ENCODE assay signal across 9 cellular contexts in the genomic region with DNA sequence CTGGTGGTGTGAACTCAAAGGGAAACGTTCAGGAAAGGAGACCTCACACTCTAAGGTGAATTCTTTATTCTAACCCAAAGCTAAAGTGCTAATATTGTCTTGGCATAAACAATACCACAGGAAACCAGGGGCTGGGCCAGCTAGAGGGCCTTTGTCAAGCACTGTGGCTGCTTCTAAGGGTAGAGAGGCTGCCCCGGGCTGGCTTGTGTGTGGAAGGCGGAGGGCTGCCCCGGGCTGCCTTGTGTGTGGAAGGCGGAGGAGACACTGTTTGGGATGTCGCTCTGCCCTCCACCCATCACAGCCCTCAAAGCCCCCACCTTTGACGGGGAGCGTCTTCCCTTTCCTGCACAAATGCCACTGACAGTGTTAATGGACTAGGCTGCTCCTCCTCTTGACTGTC.
A peak's percentile ranks its signal among the peaks of the same experiment; 100 is the strongest.
DNase-seq lines count a peak whose midpoint lies in the region; ATAC-seq and TF ChIP-seq lines count a peak whose summit lies in the region.
"Had no signal": no experiment of that assay in that cellular context is flagged by ENCODE, and none has a peak within 500 bp of the region (broad histone marks: within the 10 kb centered on the region; RNA-seq: fewer than 3 reads in every experiment).

No MANE protein-coding gene starts in this region.

- H3K9me3 ChIP-seq in uterus = no peaks in the 10 kb centered on the region

- H3K27ac ChIP-seq in mesendoderm (ENCODE audit: low read depth, low read length) (no peak overlapping the region), uterus (peak overlapping the region; percentile 31 to 38)

- no peak overlapping the region for H4K5ac ChIP-seq in mesendoderm (ENCODE audit: low read length)

- no peaks in the 10 kb centered on the region for H3K27me3 Mint-ChIP-seq in activated naive CD4-positive, alpha-beta T cell treated with anti-CD3 and anti-CD28 coated beads, Interleukin-2, amount 10 ng/mL, durations not matched to agents 7 days and 5 days
- H3K27me3 Mint-ChIP-seq in activated naive CD4-positive, alpha-beta T cell treated with anti-CD3 and anti-CD28 coated beads for 36 hours (ENCODE audit: low read depth) = no peaks in the 10 kb centered on the region
- H3K27me3 Mint-ChIP-seq in activated naive CD8-positive, alpha-beta T cell treated with anti-CD3 and anti-CD28 coated beads, Interleukin-2, amount 50 U/mL, for 24 hours = no peaks in the 10 kb centered on the region
- H3K27me3 Mint-ChIP-seq in CD14-positive monocyte (ENCODE audit: low read depth in 3 of 3) = peaks cover 0 to 3% (median 2%) of the 10 kb centered on the region in 3 donors

- peaks cover 25% of the 10 kb centered on the region for H3K4me1 Mint-ChIP-seq in activated naive CD4-positive, alpha-beta T cell treated with anti-CD3 and anti-CD28 coated beads, Interleukin-2, amount 10 ng/mL, durations not matched to agents 7 days and 5 days
- peaks cover 24% of the 10 kb centered on the region for H3K4me1 Mint-ChIP-seq in activated naive CD4-positive, alpha-beta T cell treated with anti-CD3 and anti-CD28 coated beads for 36 hours (ENCODE audit: low read depth)
- H3K4me1 Mint-ChIP-seq in activated naive CD8-positive, alpha-beta T cell treated with anti-CD3 and anti-CD28 coated beads, Interleukin-2, amount 50 U/mL, for 24 hours = peaks cover 20% of the 10 kb centered on the region
- H3K4me1 Mint-ChIP-seq in CD14-positive monocyte = peaks cover 37% of the 10 kb centered on the region

- CTCF ChIA-PET in activated naive CD4-positive, alpha-beta T cell treated with anti-CD3 and anti-CD28 coated beads, Interleukin-2, amount 10 ng/mL, durations not matched to agents 7 days and 5 days (lab: Charles Lee) = interaction anchor here (1.0 to 1.2 kb wide), 2 partner anchors 9 to 13 kb away, joined by 4 to 8 read pairs; no protein-coding TSS in a partner anchor
- CTCF ChIA-PET in activated naive CD4-positive, alpha-beta T cell treated with anti-CD3 and anti-CD28 coated beads for 36 hours (lab: Charles Lee) = interaction anchor here (0.5 kb wide), 1 partner anchor 30 kb away, joined by 5 read pairs; no protein-coding TSS in a partner anchor

- peak; percentile 57 for ATAC-seq in activated naive CD8-positive, alpha-beta T cell treated with anti-CD3 and anti-CD28 coated beads, Interleukin-2, amount 50 U/mL, for 24 hours
- no peak for ATAC-seq in HG03469 (IDR thresholded peaks at IDR 0.05; ENCODE audit: unreplicated experiment)

- H4K8ac ChIP-seq in mesendoderm (ENCODE audit: low read depth, low read length) = no peak overlapping the region

- no peaks in the 10 kb centered on the region for H3K79me2 ChIP-seq in mesendoderm (ENCODE audit: control insufficient read depth, insufficient read depth, low read length)

- H3K4me1 ChIP-seq in mesendoderm (ENCODE audit: control insufficient read depth, low read depth, low read length) (no peaks in the 10 kb centered on the region), uterus (peaks cover 0 to 6% of the 10 kb centered on the region in 2 donors)

- H3K4ac ChIP-seq in mesendoderm (ENCODE audit: low read depth, low read length) = no peak overlapping the region

- no peaks in the 10 kb centered on the region for H3K9me3 Mint-ChIP-seq in activated naive CD4-positive, alpha-beta T cell treated with anti-CD3 and anti-CD28 coated beads, Interleukin-2, amount 10 ng/mL, durations not matched to agents 7 days and 5 days
- H3K9me3 Mint-ChIP-seq in activated naive CD4-positive, alpha-beta T cell treated with anti-CD3 and anti-CD28 coated beads for 36 hours = no peaks in the 10 kb centered on the region
- H3K9me3 Mint-ChIP-seq in activated naive CD8-positive, alpha-beta T cell treated with anti-CD3 and anti-CD28 coated beads, Interleukin-2, amount 50 U/mL, for 24 hours = no peaks in the 10 kb centered on the region
- peaks cover 0 to 5% (median 0%) of the 10 kb centered on the region in 7 donors for H3K9me3 Mint-ChIP-seq in CD14-positive monocyte

- no peak overlapping the region for H3K4me3 Mint-ChIP-seq in activated naive CD4-positive, alpha-beta T cell treated with anti-CD3 and anti-CD28 coated beads, Interleukin-2, amount 10 ng/mL, durations not matched to agents 7 days and 5 days
- H3K4me3 Mint-ChIP-seq in activated naive CD4-positive, alpha-beta T cell treated with anti-CD3 and anti-CD28 coated beads for 36 hours = no peak overlapping the region
- no peak overlapping the region for H3K4me3 Mint-ChIP-seq in activated naive CD8-positive, alpha-beta T cell treated with anti-CD3 and anti-CD28 coated beads, Interleukin-2, amount 50 U/mL, for 24 hours
- H3K4me3 Mint-ChIP-seq in CD14-positive monocyte = no peak overlapping the region

- DNase-seq in activated naive CD4-positive, alpha-beta T cell treated with anti-CD3 and anti-CD28 coated beads, Interleukin-2, amount 10 ng/mL, durations not matched to agents 7 days and 5 days = peak; percentile 44
- DNase-seq in activated naive CD4-positive, alpha-beta T cell treated with anti-CD3 and anti-CD28 coated beads for 36 hours = no peak
- peak; percentile 28 for DNase-seq in activated naive CD8-positive, alpha-beta T cell treated with anti-CD3 and anti-CD28 coated beads, Interleukin-2, amount 50 U/mL, for 24 hours
- DNase-seq in mesendoderm (no peak), uterus (no peak), CD14-positive monocyte (ENCODE audit: low spot score) (no peak), NCI-H187 (lab: John Stamatoyannopoulos, UW) (no peak)
- DNase-seq: NCI-H82 had no signal

- H3K4me3 ChIP-seq in mesendoderm (ENCODE audit: low read length) = no peak overlapping the region
- no peak overlapping the region for H3K4me3 ChIP-seq in uterus

- no peak overlapping the region for H3K9ac ChIP-seq in mesendoderm (ENCODE audit: low read length)

- WGBS in mesendoderm (ENCODE audit: extremely low coverage, insufficient coverage, low lambda C conversion rate) = no CpG with 5 or more reads among the region's 8 CpGs

- H3K27me3 ChIP-seq in mesendoderm (ENCODE audit: insufficient read depth, low read length, poor library complexity) = no peaks in the 10 kb centered on the region
- no peaks in the 10 kb centered on the region for H3K27me3 ChIP-seq in uterus

- H3K4me2 ChIP-seq in mesendoderm (ENCODE audit: low read length) = no peak overlapping the region

- no peak overlapping the region for H3K27ac Mint-ChIP-seq in activated naive CD4-positive, alpha-beta T cell treated with anti-CD3 and anti-CD28 coated beads, Interleukin-2, amount 10 ng/mL, durations not matched to agents 7 days and 5 days
- no peak overlapping the region for H3K27ac Mint-ChIP-seq in activated naive CD4-positive, alpha-beta T cell treated with anti-CD3 and anti-CD28 coated beads for 36 hours
- H3K27ac Mint-ChIP-seq in activated naive CD8-positive, alpha-beta T cell treated with anti-CD3 and anti-CD28 coated beads, Interleukin-2, amount 50 U/mL, for 24 hours = peak overlapping the region; percentile 7
- H3K27ac Mint-ChIP-seq in CD14-positive monocyte = no peak overlapping the region

- no peak for TF ChIP-seq POLR2A in uterus (IDR thresholded peaks at IDR 0.05)

- no peaks in the 10 kb centered on the region for H3K36me3 Mint-ChIP-seq in activated naive CD4-positive, alpha-beta T cell treated with anti-CD3 and anti-CD28 coated beads, Interleukin-2, amount 10 ng/mL, durations not matched to agents 7 days and 5 days
- H3K36me3 Mint-ChIP-seq in activated naive CD4-positive, alpha-beta T cell treated with anti-CD3 and anti-CD28 coated beads for 36 hours (ENCODE audit: low read depth) = no peaks in the 10 kb centered on the region
- H3K36me3 Mint-ChIP-seq in activated naive CD8-positive, alpha-beta T cell treated with anti-CD3 and anti-CD28 coated beads, Interleukin-2, amount 50 U/mL, for 24 hours (ENCODE audit: low read depth) = no peaks in the 10 kb centered on the region
- H3K36me3 Mint-ChIP-seq in CD14-positive monocyte = peaks cover 0 to 3% of the 10 kb centered on the region in 2 donors

- intact Hi-C loops in activated naive CD4-positive, alpha-beta T cell treated with anti-CD3 and anti-CD28 coated beads for 36 hours (cut with micrococcal nuclease) = no loop called here
- intact Hi-C loops in uterus (cut with DNase I; ENCODE audit: low total_unique reads) (no loop called here), CD14-positive monocyte (cut with micrococcal nuclease) (no loop called here)

- H2BK5ac ChIP-seq in mesendoderm (ENCODE audit: low read length) = no peak overlapping the region

- no peak overlapping the region for H2BK15ac ChIP-seq in mesendoderm (replicated peaks; ENCODE audit: low read depth)

- H2AK5ac ChIP-seq in mesendoderm (ENCODE audit: low read length) = no peak overlapping the region

- no peak overlapping the region for H2BK120ac ChIP-seq in mesendoderm (ENCODE audit: low read depth, low read length)

- TF ChIP-seq CTCF in uterus (IDR thresholded peaks at IDR 0.05) (no peak), CD14-positive monocyte (IDR thresholded peaks at IDR 0.05) (no peak)

- H3K36me3 ChIP-seq in mesendoderm (ENCODE audit: control insufficient read depth, insufficient read depth, low read length) (no peaks in the 10 kb centered on the region), uterus (no peaks in the 10 kb centered on the region)

- H3K23ac ChIP-seq in mesendoderm (ENCODE audit: low read length) = no peak overlapping the region

- H3K18ac ChIP-seq in mesendoderm (ENCODE audit: low read length) = no peak overlapping the region

- H3K79me1 ChIP-seq in mesendoderm (ENCODE audit: low read length) = no peaks in the 10 kb centered on the region

- H3K56ac ChIP-seq in mesendoderm (ENCODE audit: low read length) = peak overlapping the region; percentile 53

Comparison
In these comparisons a context has a peak if more than half of its experiments do, and no peak if none do; other contexts are left out.
1. DNase-seq: peak in activated naive CD4-positive, alpha-beta T cell treated with anti-CD3 and anti-CD28 coated beads, Interleukin-2, amount 10 ng/mL, durations not matched to agents 7 days and 5 days (single experiment) and activated naive CD8-positive, alpha-beta T cell treated with anti-CD3 and anti-CD28 coated beads, Interleukin-2, amount 50 U/mL, for 24 hours (single experiment); none in activated naive CD4-positive, alpha-beta T cell treated with anti-CD3 and anti-CD28 coated beads for 36 hours (single experiment), mesendoderm (single experiment), uterus (0 of 2), CD14-positive monocyte (single experiment) and NCI-H187 (0 of 2).